Comparison of ENCODE assay signal across 10 cellular contexts in genomic region chrX:134603806-134604700, GRCh38. TPM values are rescaled to one million over a fixed set of nuclear protein-coding genes. Genes with fewer than 3 reads are reported as not detected.
DNase-seq lines count a peak whose midpoint lies in the region; ATAC-seq and TF ChIP-seq lines count a peak whose summit lies in the region.
"Had no signal": no experiment of that assay in that cellular context is flagged by ENCODE, and none has a peak within 500 bp of the region (broad histone marks: within the 10 kb centered on the region; RNA-seq: fewer than 3 reads in every experiment).

No MANE protein-coding gene starts in this region.

- H3K27ac ChIP-seq in SK-N-MC (peak overlapping the region; percentile 81), smooth muscle cell (ENCODE audit: low read depth) (peak overlapping the region; percentile 57)
- H3K27ac ChIP-seq: C4-2B had no signal

- no peaks in the 10 kb centered on the region for H3F3A ChIP-seq in smooth muscle cell (ENCODE audit: low read depth)

- no peaks in the 10 kb centered on the region for H3K79me2 ChIP-seq in smooth muscle cell (ENCODE audit: low read depth)

- intact Hi-C loops in activated CD8-positive, alpha-beta T cell treated with anti-CD3 and anti-CD28 coated beads for 36 hours (cut with micrococcal nuclease), result no loop called here

- no peaks in the 10 kb centered on the region for H3K36me3 Mint-ChIP-seq in activated CD8-positive, alpha-beta T cell treated with anti-CD3 and anti-CD28 coated beads for 36 hours (ENCODE audit: low read depth)
- H3K36me3 Mint-ChIP-seq in activated CD8-positive, alpha-beta T cell treated with anti-CD3 and anti-CD28 coated beads, Interleukin-2, amount 10 ng/mL, durations not matched to agents 7 days and 5 days (ENCODE audit: low read depth), result peaks cover 2% of the 10 kb centered on the region

- H3K4me1 ChIP-seq in smooth muscle cell (ENCODE audit: low read depth), result no peaks in the 10 kb centered on the region

- DNase-seq in activated CD8-positive, alpha-beta T cell treated with anti-CD3 and anti-CD28 coated beads for 36 hours, result no peak
- DNase-seq in activated CD8-positive, alpha-beta T cell treated with anti-CD3 and anti-CD28 coated beads, Interleukin-2, amount 10 ng/mL, durations not matched to agents 7 days and 5 days, result no peak
- no peak for DNase-seq in SK-N-MC (ENCODE audit: low read depth, low spot score)
- peak; percentile 84 for DNase-seq in fibroblast of villous mesenchyme (ENCODE audit: low read depth)
- no peak for DNase-seq in smooth muscle cell (lab: John Stamatoyannopoulos, UW; ENCODE audit: unreplicated experiment)
- DNase-seq in NCI-H82 (lab: John Stamatoyannopoulos, UW), result no peak
- no peak for DNase-seq in activated CD8-positive, alpha-beta memory T cell treated with anti-CD3 and anti-CD28 coated beads, Interleukin-2, amount 50 U/mL, for 48 hours
- no peak for DNase-seq in retina
- DNase-seq: activated CD4-positive, alpha-beta T cell treated with anti-CD3 and anti-CD28 coated beads, Interleukin-2, amount 50 U/mL, for 1 hour had no signal

- WGBS in smooth muscle cell (ENCODE audit: low lambda C conversion rate), result 72% methylated on average over 3 of the region's 3 CpGs

- ATAC-seq in activated CD8-positive, alpha-beta T cell treated with anti-CD3 and anti-CD28 coated beads for 36 hours, result no peak
- no peak for ATAC-seq in activated CD8-positive, alpha-beta T cell treated with anti-CD3 and anti-CD28 coated beads, Interleukin-2, amount 10 ng/mL, durations not matched to agents 7 days and 5 days

- H3K27ac Mint-ChIP-seq in activated CD8-positive, alpha-beta T cell treated with anti-CD3 and anti-CD28 coated beads for 36 hours, result peak overlapping the region; percentile 10
- no peak overlapping the region for H3K27ac Mint-ChIP-seq in activated CD8-positive, alpha-beta T cell treated with anti-CD3 and anti-CD28 coated beads, Interleukin-2, amount 10 ng/mL, durations not matched to agents 7 days and 5 days

- H3K27me3 Mint-ChIP-seq in activated CD8-positive, alpha-beta T cell treated with anti-CD3 and anti-CD28 coated beads for 36 hours, result no peaks in the 10 kb centered on the region
- H3K27me3 Mint-ChIP-seq in activated CD8-positive, alpha-beta T cell treated with anti-CD3 and anti-CD28 coated beads, Interleukin-2, amount 10 ng/mL, durations not matched to agents 7 days and 5 days (ENCODE audit: low read depth), result no peaks in the 10 kb centered on the region

- H3K9me3 ChIP-seq in SK-N-MC (ENCODE audit: low read depth, low read length) (no peaks in the 10 kb centered on the region), smooth muscle cell (replicated peaks; ENCODE audit: low read depth) (no peaks in the 10 kb centered on the region)

- POLR2A ChIA-PET in activated CD8-positive, alpha-beta T cell treated with anti-CD3 and anti-CD28 coated beads for 36 hours (lab: Charles Lee), result no interaction called here
- POLR2A ChIA-PET in activated CD8-positive, alpha-beta T cell treated with anti-CD3 and anti-CD28 coated beads, Interleukin-2, amount 10 ng/mL, durations not matched to agents 7 days and 5 days (lab: Charles Lee), result no interaction called here

- TF ChIP-seq CTCF in activated CD8-positive, alpha-beta T cell treated with anti-CD3 and anti-CD28 coated beads for 36 hours (IDR thresholded peaks at IDR 0.05), result no peak
- peak; percentile 23 for TF ChIP-seq CTCF in fibroblast of villous mesenchyme (IDR thresholded peaks at IDR 0.05; ENCODE audit: insufficient read depth, low read depth, low read length)
- TF ChIP-seq CTCF in smooth muscle cell (IDR thresholded peaks at IDR 0.05; ENCODE audit: borderline replicate concordance, insufficient read depth, poor library complexity, severe bottlenecking), result no peak

- H3K4me3 Mint-ChIP-seq in activated CD8-positive, alpha-beta T cell treated with anti-CD3 and anti-CD28 coated beads for 36 hours, result no peak overlapping the region
- no peak overlapping the region for H3K4me3 Mint-ChIP-seq in activated CD8-positive, alpha-beta T cell treated with anti-CD3 and anti-CD28 coated beads, Interleukin-2, amount 10 ng/mL, durations not matched to agents 7 days and 5 days

- no peaks in the 10 kb centered on the region for H4K20me1 ChIP-seq in smooth muscle cell (ENCODE audit: low read depth)

- H3K27me3 ChIP-seq in smooth muscle cell (ENCODE audit: low read depth), result no peaks in the 10 kb centered on the region

- no peak overlapping the region for H3K4me2 ChIP-seq in smooth muscle cell

- peaks cover 12% of the 10 kb centered on the region for H3K4me1 Mint-ChIP-seq in activated CD8-positive, alpha-beta T cell treated with anti-CD3 and anti-CD28 coated beads for 36 hours (ENCODE audit: low read depth)
- H3K4me1 Mint-ChIP-seq in activated CD8-positive, alpha-beta T cell treated with anti-CD3 and anti-CD28 coated beads, Interleukin-2, amount 10 ng/mL, durations not matched to agents 7 days and 5 days (ENCODE audit: low read depth), result no peaks in the 10 kb centered on the region

- H3K36me3 ChIP-seq in SK-N-MC (ENCODE audit: insufficient read depth, low read length) (no peaks in the 10 kb centered on the region), smooth muscle cell (ENCODE audit: low read depth) (no peaks in the 10 kb centered on the region)

- H3K9ac ChIP-seq in SK-N-MC (ENCODE audit: insufficient read length), result no peak overlapping the region
- no peak overlapping the region for H3K9ac ChIP-seq in smooth muscle cell (ENCODE audit: low read depth)

- no peaks in the 10 kb centered on the region for H3K9me3 Mint-ChIP-seq in activated CD8-positive, alpha-beta T cell treated with anti-CD3 and anti-CD28 coated beads for 36 hours
- H3K9me3 Mint-ChIP-seq in activated CD8-positive, alpha-beta T cell treated with anti-CD3 and anti-CD28 coated beads, Interleukin-2, amount 10 ng/mL, durations not matched to agents 7 days and 5 days (ENCODE audit: insufficient read depth), result peaks cover 5% of the 10 kb centered on the region

- CTCF ChIA-PET in activated CD8-positive, alpha-beta T cell treated with anti-CD3 and anti-CD28 coated beads for 36 hours (lab: Charles Lee), result no interaction called here
- CTCF ChIA-PET in activated CD8-positive, alpha-beta T cell treated with anti-CD3 and anti-CD28 coated beads, Interleukin-2, amount 10 ng/mL, durations not matched to agents 7 days and 5 days (lab: Charles Lee), result no interaction called here

- no peak overlapping the region for H2AFZ ChIP-seq in smooth muscle cell (ENCODE audit: low read depth)

- H3K4me3 ChIP-seq in SK-N-MC (no peak overlapping the region), fibroblast of villous mesenchyme (ENCODE audit: low read depth, low read length) (no peak overlapping the region), smooth muscle cell (no peak overlapping the region)

RNA-seq across cellular contexts. Expression of gene PLAC1, which starts 54.2 kb away (rescaled TPM):
- not detected for total RNA-seq in activated CD8-positive, alpha-beta T cell treated with anti-CD3 and anti-CD28 coated beads for 36 hours
- total RNA-seq in activated CD8-positive, alpha-beta T cell treated with anti-CD3 and anti-CD28 coated beads, Interleukin-2, amount 10 ng/mL, durations not matched to agents 7 days and 5 days, result not detected
- total RNA-seq in fibroblast of villous mesenchyme (0.32 and 0.43 TPM in 2 replicates), smooth muscle cell (0.31 and 1.0 TPM in 2 replicates)
- 1.1 TPM in 2 replicates for polyA plus RNA-seq in smooth muscle cell
